Comparison of ENCODE assay signal across 1 cellular context in genomic region chr3:167734498-167735232, GRCh38.
A peak's percentile ranks its signal among the peaks of the same experiment; 100 is the strongest.
TF ChIP-seq lines count a peak whose summit lies in the region.

PDCD10 (minus strand) TSS chr3:167734892; CDS start chr3:167720157, 14,735 bp downstream.

TF ChIP-seq in HepG2, 621 proteins besides CTCF, POLR2A, EP300 and RAD21 (continued from another document and continues in another):
- no peak; the same call in 1 of the 2 replicates for TF ChIP-seq E2F1 (CRISPR knock-in tag; IDR thresholded peaks at IDR 0.05)
- TF ChIP-seq RXRB (CRISPR knock-in tag; IDR thresholded peaks at IDR 0.05; ENCODE audit: borderline replicate concordance) = no peak
- TF ChIP-seq ZNF562 (CRISPR knock-in tag; IDR thresholded peaks at IDR 0.05; ENCODE audit: borderline replicate concordance) = no peak
- TF ChIP-seq MAFF (IDR thresholded peaks at IDR 0.05; ENCODE audit: low read depth, low read length) = no peak
- TF ChIP-seq, protein P1, sequence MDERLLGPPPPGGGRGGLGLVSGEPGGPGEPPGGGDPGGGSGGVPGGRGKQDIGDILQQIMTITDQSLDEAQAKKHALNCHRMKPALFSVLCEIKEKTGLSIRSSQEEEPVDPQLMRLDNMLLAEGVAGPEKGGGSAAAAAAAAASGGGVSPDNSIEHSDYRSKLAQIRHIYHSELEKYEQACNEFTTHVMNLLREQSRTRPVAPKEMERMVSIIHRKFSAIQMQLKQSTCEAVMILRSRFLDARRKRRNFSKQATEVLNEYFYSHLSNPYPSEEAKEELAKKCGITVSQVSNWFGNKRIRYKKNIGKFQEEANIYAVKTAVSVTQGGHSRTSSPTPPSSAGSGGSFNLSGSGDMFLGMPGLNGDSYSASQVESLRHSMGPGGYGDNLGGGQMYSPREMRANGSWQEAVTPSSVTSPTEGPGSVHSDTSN (CRISPR knock-in tag; IDR thresholded peaks at IDR 0.05) = no peak
- TF ChIP-seq, protein P2, sequence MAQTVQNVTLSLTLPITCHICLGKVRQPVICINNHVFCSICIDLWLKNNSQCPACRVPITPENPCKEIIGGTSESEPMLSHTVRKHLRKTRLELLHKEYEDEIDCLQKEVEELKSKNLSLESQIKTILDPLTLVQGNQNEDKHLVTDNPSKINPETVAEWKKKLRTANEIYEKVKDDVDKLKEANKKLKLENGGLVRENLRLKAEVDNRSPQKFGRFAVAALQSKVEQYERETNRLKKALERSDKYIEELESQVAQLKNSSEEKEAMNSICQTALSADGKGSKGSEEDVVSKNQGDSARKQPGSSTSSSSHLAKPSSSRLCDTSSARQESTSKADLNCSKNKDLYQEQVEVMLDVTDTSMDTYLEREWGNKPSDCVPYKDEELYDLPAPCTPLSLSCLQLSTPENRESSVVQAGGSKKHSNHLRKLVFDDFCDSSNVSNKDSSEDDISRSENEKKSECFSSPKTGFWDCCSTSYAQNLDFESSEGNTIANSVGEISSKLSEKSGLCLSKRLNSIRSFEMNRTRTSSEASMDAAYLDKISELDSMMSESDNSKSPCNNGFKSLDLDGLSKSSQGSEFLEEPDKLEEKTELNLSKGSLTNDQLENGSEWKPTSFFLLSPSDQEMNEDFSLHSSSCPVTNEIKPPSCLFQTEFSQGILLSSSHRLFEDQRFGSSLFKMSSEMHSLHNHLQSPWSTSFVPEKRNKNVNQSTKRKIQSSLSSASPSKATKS (CRISPR knock-in tag; IDR thresholded peaks at IDR 0.05) = no peak
- TF ChIP-seq DMTF1 (CRISPR knock-in tag; IDR thresholded peaks at IDR 0.05) = no peak
- no peak for TF ChIP-seq ZNF414 (CRISPR knock-in tag; IDR thresholded peaks at IDR 0.05)
- TF ChIP-seq ZNF780A (CRISPR knock-in tag; IDR thresholded peaks at IDR 0.05) = peak; percentile 55; the same call in 1 of the 2 replicates
- 0 out of 2 replicates have a peak, but pooled peaks have one; percentile 28 for TF ChIP-seq ZBTB7B (CRISPR knock-in tag; IDR thresholded peaks at IDR 0.05)
- TF ChIP-seq CENPX (CRISPR knock-in tag; IDR thresholded peaks at IDR 0.05) = no peak
- TF ChIP-seq ELF3 (CRISPR knock-in tag; IDR thresholded peaks at IDR 0.05) = peak; percentile 64
- peak; percentile 18; the same call in 1 of the 2 replicates for TF ChIP-seq THRA (CRISPR knock-in tag; IDR thresholded peaks at IDR 0.05; ENCODE audit: borderline replicate concordance)
- TF ChIP-seq KLF13 (CRISPR knock-in tag; IDR thresholded peaks at IDR 0.05) = no peak
- TF ChIP-seq ZNF850 (CRISPR knock-in tag; conservative IDR thresholded peaks at IDR 0.05) = no peak
- TF ChIP-seq ZNF766 (CRISPR knock-in tag; IDR thresholded peaks at IDR 0.05; ENCODE audit: borderline replicate concordance) = peak; percentile 37; the same call in 1 of the 2 replicates
- no peak for TF ChIP-seq THYN1 (CRISPR knock-in tag; IDR thresholded peaks at IDR 0.05; ENCODE audit: borderline replicate concordance, low read depth)
- no peak for TF ChIP-seq PCBP2 (optimal IDR thresholded peaks at IDR 0.05; ENCODE audit: low read depth, low read length, poor library complexity, severe bottlenecking)
- no peak for TF ChIP-seq ZNF546 (CRISPR knock-in tag; conservative IDR thresholded peaks at IDR 0.05)
- peak; percentile 90 for TF ChIP-seq PHF8 (CRISPR knock-in tag; IDR thresholded peaks at IDR 0.05)
- TF ChIP-seq ETV6 (CRISPR knock-in tag; conservative IDR thresholded peaks at IDR 0.05) = peak; percentile 75
- no peak for TF ChIP-seq NFE2 (CRISPR knock-in tag; IDR thresholded peaks at IDR 0.05)
- peak; percentile 6; the same call in 1 of the 2 replicates for TF ChIP-seq PAXIP1 (CRISPR knock-in tag; conservative IDR thresholded peaks at IDR 0.05)
- no peak for TF ChIP-seq HNF1B (CRISPR knock-in tag; IDR thresholded peaks at IDR 0.05)
- no peak for TF ChIP-seq HIC2 (CRISPR knock-in tag; IDR thresholded peaks at IDR 0.05; ENCODE audit: low read depth)
- TF ChIP-seq ZNF619 (CRISPR knock-in tag; IDR thresholded peaks at IDR 0.05) = peak; percentile 82; the same call in 1 of the 2 replicates
- TF ChIP-seq SP140L (CRISPR knock-in tag; IDR thresholded peaks at IDR 0.05; ENCODE audit: borderline replicate concordance) = no peak
- TF ChIP-seq POLR2G (IDR thresholded peaks at IDR 0.05; ENCODE audit: low read depth, low read length) = peak; percentile 82
- no peak for TF ChIP-seq KLF9 (CRISPR knock-in tag; IDR thresholded peaks at IDR 0.05; ENCODE audit: low read depth)
- no peak for TF ChIP-seq CHD2 (IDR thresholded peaks at IDR 0.05; ENCODE audit: low read depth, low read length)
- TF ChIP-seq GATAD1 (CRISPR knock-in tag; IDR thresholded peaks at IDR 0.05) = peak; percentile 88
- TF ChIP-seq BRCA1 (CRISPR knock-in tag; IDR thresholded peaks at IDR 0.05) = 0 out of 2 replicates have a peak, but pooled peaks have one; percentile 59
- TF ChIP-seq, protein P3, sequence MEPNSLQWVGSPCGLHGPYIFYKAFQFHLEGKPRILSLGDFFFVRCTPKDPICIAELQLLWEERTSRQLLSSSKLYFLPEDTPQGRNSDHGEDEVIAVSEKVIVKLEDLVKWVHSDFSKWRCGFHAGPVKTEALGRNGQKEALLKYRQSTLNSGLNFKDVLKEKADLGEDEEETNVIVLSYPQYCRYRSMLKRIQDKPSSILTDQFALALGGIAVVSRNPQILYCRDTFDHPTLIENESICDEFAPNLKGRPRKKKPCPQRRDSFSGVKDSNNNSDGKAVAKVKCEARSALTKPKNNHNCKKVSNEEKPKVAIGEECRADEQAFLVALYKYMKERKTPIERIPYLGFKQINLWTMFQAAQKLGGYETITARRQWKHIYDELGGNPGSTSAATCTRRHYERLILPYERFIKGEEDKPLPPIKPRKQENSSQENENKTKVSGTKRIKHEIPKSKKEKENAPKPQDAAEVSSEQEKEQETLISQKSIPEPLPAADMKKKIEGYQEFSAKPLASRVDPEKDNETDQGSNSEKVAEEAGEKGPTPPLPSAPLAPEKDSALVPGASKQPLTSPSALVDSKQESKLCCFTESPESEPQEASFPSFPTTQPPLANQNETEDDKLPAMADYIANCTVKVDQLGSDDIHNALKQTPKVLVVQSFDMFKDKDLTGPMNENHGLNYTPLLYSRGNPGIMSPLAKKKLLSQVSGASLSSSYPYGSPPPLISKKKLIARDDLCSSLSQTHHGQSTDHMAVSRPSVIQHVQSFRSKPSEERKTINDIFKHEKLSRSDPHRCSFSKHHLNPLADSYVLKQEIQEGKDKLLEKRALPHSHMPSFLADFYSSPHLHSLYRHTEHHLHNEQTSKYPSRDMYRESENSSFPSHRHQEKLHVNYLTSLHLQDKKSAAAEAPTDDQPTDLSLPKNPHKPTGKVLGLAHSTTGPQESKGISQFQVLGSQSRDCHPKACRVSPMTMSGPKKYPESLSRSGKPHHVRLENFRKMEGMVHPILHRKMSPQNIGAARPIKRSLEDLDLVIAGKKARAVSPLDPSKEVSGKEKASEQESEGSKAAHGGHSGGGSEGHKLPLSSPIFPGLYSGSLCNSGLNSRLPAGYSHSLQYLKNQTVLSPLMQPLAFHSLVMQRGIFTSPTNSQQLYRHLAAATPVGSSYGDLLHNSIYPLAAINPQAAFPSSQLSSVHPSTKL (CRISPR knock-in tag; IDR thresholded peaks at IDR 0.05) = 0 out of 2 replicates have a peak, but pooled peaks have one; percentile 9
- 0 out of 2 replicates have a peak, but pooled peaks have one; percentile 30 for TF ChIP-seq ZNF431 (CRISPR knock-in tag; IDR thresholded peaks at IDR 0.05; ENCODE audit: borderline replicate concordance, low read depth)
- TF ChIP-seq CBX5 (CRISPR knock-in tag; IDR thresholded peaks at IDR 0.05; ENCODE audit: borderline replicate concordance) = no peak
- peak; percentile 17; the same call in 1 of the 2 replicates for TF ChIP-seq ZBTB26 (CRISPR knock-in tag; IDR thresholded peaks at IDR 0.05; ENCODE audit: borderline replicate concordance)
